ENCODE assay signal across 21 cellular contexts in the genomic region with DNA sequence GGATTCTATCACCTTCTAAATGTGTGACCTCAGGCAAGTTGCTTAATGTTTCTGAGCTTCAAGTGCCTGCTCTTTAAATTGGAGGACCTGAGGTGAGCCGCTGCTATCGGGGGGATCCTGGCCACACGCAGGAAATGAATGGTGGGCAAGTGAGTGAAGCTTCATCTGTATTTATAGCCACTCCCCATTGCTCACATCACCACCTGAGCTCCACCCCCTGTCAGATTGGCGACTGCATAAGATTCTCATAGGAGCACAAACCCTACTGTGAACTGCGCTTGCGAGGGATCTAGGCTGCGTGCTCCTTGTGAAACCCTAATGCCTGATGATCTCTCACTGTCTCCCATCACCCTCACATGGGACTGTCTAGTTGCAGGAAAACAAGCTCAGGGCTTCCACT.
DNase-seq lines count a peak whose midpoint lies in the region; ATAC-seq lines count a peak whose summit lies in the region.
"Had no signal": no experiment of that assay in that cellular context is flagged by ENCODE, and none has a peak within 500 bp of the region (broad histone marks: within the 10 kb centered on the region; RNA-seq: fewer than 3 reads in every experiment).

No MANE protein-coding gene starts in this region.

- intact Hi-C loops in naive thymus-derived CD4-positive, alpha-beta T cell (cut with micrococcal nuclease): no loop called here
- intact Hi-C loops in Right ventricle myocardium inferior (cut with DNase I): no loop called here

- DNase-seq in activated naive CD4-positive, alpha-beta T cell treated with Interleukin-2 at 50 U/mL for 16 hours: peak; percentile 46
- DNase-seq in activated naive CD4-positive, alpha-beta T cell (lab: John Stamatoyannopoulos, UW): no peak
- no peak for DNase-seq in T-helper 17 cell
- no peak for DNase-seq in central memory CD8-positive, alpha-beta T cell (ENCODE audit: low spot score in 2 of 2)
- DNase-seq in stimulated activated effector memory CD8-positive, alpha-beta T cell treated with anti-CD3 and anti-CD28 coated beads, Interleukin-12 subunit alpha, Interleukin-12 subunit beta, amount 100 ng/mL, for 72 hours (ENCODE audit: low spot score in 2 of 2): peak in 1 of 2 donors; percentile 66
- DNase-seq in naive thymus-derived CD4-positive, alpha-beta T cell: no peak
- no peak for DNase-seq in Right ventricle myocardium inferior (ENCODE audit: missing footprints)
- DNase-seq: activated gamma-delta T cell; effector CD8-positive, alpha-beta T cell; foreskin fibroblast; HCEC 1CT; lower lobe of right lung; NCI-H1092; NCI-H2227 treated with DMSO at 0.1 percent for 48 hours; nephron progenitor cell; stimulated activated CD4-positive, alpha-beta T cell treated with anti-CD3 and anti-CD28 coated beads, Interleukin-4, amount 100 ng/mL, for 1 hour; stimulated activated naive B cell treated with anti-CD40 and anti-IgM and Interleukin-4, amounts not matched to agents 10 μg/mL and 1 μg/mL and 100 μg/mL, for 72 hours; WERI-Rb-1 had no signal

- H3K27me3 Mint-ChIP-seq in T-helper 17 cell: peaks cover 17% of the 10 kb centered on the region
- peaks cover 12% of the 10 kb centered on the region for H3K27me3 Mint-ChIP-seq in central memory CD8-positive, alpha-beta T cell
- no peaks in the 10 kb centered on the region for H3K27me3 Mint-ChIP-seq in naive thymus-derived CD4-positive, alpha-beta T cell

- no peaks in the 10 kb centered on the region for H3K27me3 ChIP-seq in naive thymus-derived CD4-positive, alpha-beta T cell (ENCODE audit: control insufficient read depth in 2 of 2, insufficient read depth in 2 of 2, low read length in 2 of 2)
- H3K27me3 ChIP-seq: right atrium auricular region had no signal

- no peak overlapping the region for H3K27ac ChIP-seq in naive thymus-derived CD4-positive, alpha-beta T cell (ENCODE audit: low read depth, low read length)
- H3K27ac ChIP-seq: lower lobe of right lung, right atrium auricular region, WERI-Rb-1 had no signal

- POLR2A ChIA-PET in naive thymus-derived CD4-positive, alpha-beta T cell (lab: Charles Lee): interaction anchor here (0.7 kb wide), 1 partner anchor 21 kb away, joined by 3 read pairs; no protein-coding TSS in a partner anchor

- H3K36me3 ChIP-seq in naive thymus-derived CD4-positive, alpha-beta T cell (ENCODE audit: control insufficient read depth in 2 of 3, insufficient read depth in 3 of 3, low read length in 3 of 3): no peaks in the 10 kb centered on the region
- H3K36me3 ChIP-seq: lower lobe of right lung, right atrium auricular region, WERI-Rb-1 had no signal

- H3K27ac Mint-ChIP-seq in T-helper 17 cell: peak overlapping the region; percentile 80
- H3K27ac Mint-ChIP-seq in central memory CD8-positive, alpha-beta T cell (ENCODE audit: low read depth): no peak overlapping the region
- peak overlapping the region; percentile 29 for H3K27ac Mint-ChIP-seq in stimulated activated effector memory CD8-positive, alpha-beta T cell treated with anti-CD3 and anti-CD28 coated beads, Interleukin-12 subunit alpha, Interleukin-12 subunit beta, amount 100 ng/mL, for 72 hours
- no peak overlapping the region for H3K27ac Mint-ChIP-seq in naive thymus-derived CD4-positive, alpha-beta T cell
- H3K27ac Mint-ChIP-seq: stimulated activated naive B cell treated with anti-CD40 and anti-IgM and Interleukin-4, amounts not matched to agents 10 μg/mL and 1 μg/mL and 100 μg/mL, for 72 hours had no signal

- H3K4me3 Mint-ChIP-seq in T-helper 17 cell: peak overlapping the region; percentile 90
- no peak overlapping the region for H3K4me3 Mint-ChIP-seq in central memory CD8-positive, alpha-beta T cell
- peak overlapping the region; percentile 24 for H3K4me3 Mint-ChIP-seq in stimulated activated effector memory CD8-positive, alpha-beta T cell treated with anti-CD3 and anti-CD28 coated beads, Interleukin-12 subunit alpha, Interleukin-12 subunit beta, amount 100 ng/mL, for 72 hours
- H3K4me3 Mint-ChIP-seq in naive thymus-derived CD4-positive, alpha-beta T cell: peak overlapping the region in 1 of 10 donors; percentile 30

- peaks cover 3% of the 10 kb centered on the region for H3K36me3 Mint-ChIP-seq in T-helper 17 cell (ENCODE audit: low read depth)
- no peaks in the 10 kb centered on the region for H3K36me3 Mint-ChIP-seq in central memory CD8-positive, alpha-beta T cell (ENCODE audit: insufficient read depth)
- no peaks in the 10 kb centered on the region for H3K36me3 Mint-ChIP-seq in stimulated activated effector memory CD8-positive, alpha-beta T cell treated with anti-CD3 and anti-CD28 coated beads, Interleukin-12 subunit alpha, Interleukin-12 subunit beta, amount 100 ng/mL, for 72 hours
- peaks cover 0 to 7% (median 0%) of the 10 kb centered on the region in 5 donors for H3K36me3 Mint-ChIP-seq in naive thymus-derived CD4-positive, alpha-beta T cell
- H3K36me3 Mint-ChIP-seq: stimulated activated naive B cell treated with anti-CD40 and anti-IgM and Interleukin-4, amounts not matched to agents 10 μg/mL and 1 μg/mL and 100 μg/mL, for 72 hours had no signal

- CTCF ChIA-PET in naive thymus-derived CD4-positive, alpha-beta T cell (lab: Charles Lee): no interaction called here

- no peak overlapping the region for H3K4me3 ChIP-seq in naive thymus-derived CD4-positive, alpha-beta T cell (ENCODE audit: low read length)
- H3K4me3 ChIP-seq: lower lobe of right lung, right atrium auricular region had no signal

- no peaks in the 10 kb centered on the region for H3K9me3 Mint-ChIP-seq in central memory CD8-positive, alpha-beta T cell
- no peaks in the 10 kb centered on the region for H3K9me3 Mint-ChIP-seq in stimulated activated effector memory CD8-positive, alpha-beta T cell treated with anti-CD3 and anti-CD28 coated beads, Interleukin-12 subunit alpha, Interleukin-12 subunit beta, amount 100 ng/mL, for 72 hours
- peaks cover 0 to 1% (median 0%) of the 10 kb centered on the region in 11 donors for H3K9me3 Mint-ChIP-seq in naive thymus-derived CD4-positive, alpha-beta T cell
- H3K9me3 Mint-ChIP-seq: nephron progenitor cell had no signal

- peaks cover 40% of the 10 kb centered on the region for H3K4me1 Mint-ChIP-seq in T-helper 17 cell
- H3K4me1 Mint-ChIP-seq in central memory CD8-positive, alpha-beta T cell: peaks cover 34% of the 10 kb centered on the region
- H3K4me1 Mint-ChIP-seq in stimulated activated effector memory CD8-positive, alpha-beta T cell treated with anti-CD3 and anti-CD28 coated beads, Interleukin-12 subunit alpha, Interleukin-12 subunit beta, amount 100 ng/mL, for 72 hours: peaks cover 56% of the 10 kb centered on the region
- H3K4me1 Mint-ChIP-seq in naive thymus-derived CD4-positive, alpha-beta T cell: peaks cover 25 to 77% (median 39%) of the 10 kb centered on the region in 7 donors

- H3K9me3 ChIP-seq in T-helper 17 cell (ENCODE audit: control insufficient read depth, low read length, poor library complexity, severe bottlenecking): no peaks in the 10 kb centered on the region
- H3K9me3 ChIP-seq in naive thymus-derived CD4-positive, alpha-beta T cell (ENCODE audit: control insufficient read depth in 2 of 3, low read length in 3 of 3): no peaks in the 10 kb centered on the region
- H3K9me3 ChIP-seq: lower lobe of right lung, right atrium auricular region had no signal

- ATAC-seq in T-helper 17 cell: peak; percentile 50
- ATAC-seq in central memory CD8-positive, alpha-beta T cell (replicated peaks; ENCODE audit: extremely low read depth, poor library complexity, severe bottlenecking): peak; percentile 67
- no peak for ATAC-seq in stimulated activated effector memory CD8-positive, alpha-beta T cell treated with anti-CD3 and anti-CD28 coated beads, Interleukin-12 subunit alpha, Interleukin-12 subunit beta, amount 100 ng/mL, for 72 hours
- ATAC-seq in naive thymus-derived CD4-positive, alpha-beta T cell: no peak
- ATAC-seq in Right ventricle myocardium inferior: no peak
- ATAC-seq in GM21447 (IDR thresholded peaks at IDR 0.05; ENCODE audit: unreplicated experiment): no peak
- ATAC-seq: lower lobe of right lung; SK-N-SH treated with all-trans-retinoic acid at 6 μM for 48 hours; stimulated activated naive B cell treated with anti-CD40 and anti-IgM and Interleukin-4, amounts not matched to agents 10 μg/mL and 1 μg/mL and 100 μg/mL, for 72 hours had no signal

- H3K4me1 ChIP-seq in naive thymus-derived CD4-positive, alpha-beta T cell (ENCODE audit: control insufficient read depth in 2 of 2, insufficient read depth in 2 of 2, low read length in 2 of 2): peaks cover 29 to 30% of the 10 kb centered on the region in 2 donors

Comparison
In these comparisons a context has a peak if more than half of its experiments do, and no peak if none do; other contexts are left out.
1. ATAC-seq: peak in T-helper 17 cell (single experiment) and central memory CD8-positive, alpha-beta T cell (single experiment); none in stimulated activated effector memory CD8-positive, alpha-beta T cell treated with anti-CD3 and anti-CD28 coated beads, Interleukin-12 subunit alpha, Interleukin-12 subunit beta, amount 100 ng/mL, for 72 hours (single experiment), naive thymus-derived CD4-positive, alpha-beta T cell (single experiment), Right ventricle myocardium inferior (single experiment) and GM21447 (single experiment).
2. H3K27ac Mint-ChIP-seq: peak in T-helper 17 cell (single experiment) and stimulated activated effector memory CD8-positive, alpha-beta T cell treated with anti-CD3 and anti-CD28 coated beads, Interleukin-12 subunit alpha, Interleukin-12 subunit beta, amount 100 ng/mL, for 72 hours (single experiment); none in central memory CD8-positive, alpha-beta T cell (single experiment) and naive thymus-derived CD4-positive, alpha-beta T cell (0 of 9).